In genomic region chrX:21400408-21401121, GRCh38 we compare ENCODE assay signal across 18 cellular contexts. TPM values are rescaled to one million over a fixed set of nuclear protein-coding genes. Genes with fewer than 3 reads are reported as not detected.
DNase-seq lines count a peak whose midpoint lies in the region; ATAC-seq, FAIRE-seq and TF ChIP-seq lines count a peak whose summit lies in the region.
"Had no signal": no experiment of that assay in that cellular context is flagged by ENCODE, and none has a peak within 500 bp of the region (broad histone marks: within the 10 kb centered on the region; RNA-seq: fewer than 3 reads in every experiment).

No MANE protein-coding gene starts in this region.

- peak overlapping the region; percentile 2 to 64 for H3K4me3 Mint-ChIP-seq in stimulated activated naive B cell treated with anti-CD40 and anti-IgM and Interleukin-4, amounts not matched to agents 10 μg/mL and 1 μg/mL and 100 μg/mL, for 72 hours
- H3K4me3 Mint-ChIP-seq in GM23338 = no peak overlapping the region
- H3K4me3 Mint-ChIP-seq: CD4-positive, alpha-beta T cell had no signal

- H3K9me3 Mint-ChIP-seq in stimulated activated naive B cell treated with anti-CD40 and anti-IgM and Interleukin-4, amounts not matched to agents 10 μg/mL and 1 μg/mL and 100 μg/mL, for 72 hours = no peaks in the 10 kb centered on the region
- H3K9me3 Mint-ChIP-seq in GM23338 = no peaks in the 10 kb centered on the region
- H3K9me3 Mint-ChIP-seq: CD4-positive, alpha-beta T cell had no signal

- H3K27ac Mint-ChIP-seq in stimulated activated naive B cell treated with anti-CD40 and anti-IgM and Interleukin-4, amounts not matched to agents 10 μg/mL and 1 μg/mL and 100 μg/mL, for 72 hours = peak overlapping the region; percentile 82
- H3K27ac Mint-ChIP-seq in GM23338 = no peak overlapping the region
- H3K27ac Mint-ChIP-seq: CD4-positive, alpha-beta T cell had no signal

- H3K4me1 Mint-ChIP-seq in stimulated activated naive B cell treated with anti-CD40 and anti-IgM and Interleukin-4, amounts not matched to agents 10 μg/mL and 1 μg/mL and 100 μg/mL, for 72 hours = peaks cover 0 to 3% of the 10 kb centered on the region in 2 donors
- peaks cover 11% of the 10 kb centered on the region for H3K4me1 Mint-ChIP-seq in GM23338

- no peaks in the 10 kb centered on the region for H3K36me3 ChIP-seq in pancreas
- H3K36me3 ChIP-seq in GM23338 (ENCODE audit: insufficient read depth) = no peaks in the 10 kb centered on the region
- H3K36me3 ChIP-seq: HAP-1 had no signal

- intact Hi-C loops in pancreas (cut with DNase I) = no loop called here

- H3K79me2 ChIP-seq in GM23338 (replicated peaks; ENCODE audit: insufficient read depth) = peaks cover 85% of the 10 kb centered on the region

- H3K4me3 ChIP-seq in pancreas (no peak overlapping the region), GM23338 (no peak overlapping the region)
- H3K4me3 ChIP-seq: HAP-1 had no signal

- no peaks in the 10 kb centered on the region for H4K20me1 ChIP-seq in GM23338 (replicated peaks; ENCODE audit: insufficient read depth)

- ATAC-seq in pancreas = no peak
- ATAC-seq in stimulated activated naive B cell treated with anti-CD40 and anti-IgM and Interleukin-4, amounts not matched to agents 10 μg/mL and 1 μg/mL and 100 μg/mL, for 72 hours (replicated peaks) = peak; percentile 65 to 74
- no peak for ATAC-seq in GM23338

- no peaks in the 10 kb centered on the region for H3F3A ChIP-seq in GM23338 (replicated peaks; ENCODE audit: low read depth)

- no peaks in the 10 kb centered on the region for H3K27me3 Mint-ChIP-seq in stimulated activated naive B cell treated with anti-CD40 and anti-IgM and Interleukin-4, amounts not matched to agents 10 μg/mL and 1 μg/mL and 100 μg/mL, for 72 hours
- no peaks in the 10 kb centered on the region for H3K27me3 Mint-ChIP-seq in GM23338 (ENCODE audit: insufficient read depth, low read depth, poor library complexity)
- H3K27me3 Mint-ChIP-seq: CD4-positive, alpha-beta T cell had no signal

- in situ Hi-C loops in GM13977 (cut with MboI; ENCODE audit: low pct_unique_long_range_greater_than_20kb, low sequenced_read_pairs, unreplicated experiment) = no loop called here

- no peak overlapping the region for H2AFZ ChIP-seq in GM23338

- H3K9me3 ChIP-seq in pancreas = no peaks in the 10 kb centered on the region
- H3K9me3 ChIP-seq: Caco-2, HAP-1 had no signal

- no peaks in the 10 kb centered on the region for H3K36me3 Mint-ChIP-seq in stimulated activated naive B cell treated with anti-CD40 and anti-IgM and Interleukin-4, amounts not matched to agents 10 μg/mL and 1 μg/mL and 100 μg/mL, for 72 hours
- H3K36me3 Mint-ChIP-seq in GM23338 (ENCODE audit: low read depth) = no peaks in the 10 kb centered on the region

- 76 to 90% methylated on average over 1 of the region's 1 CpG for WGBS in pancreas, 2 donors

- H3K4me1 ChIP-seq in pancreas = no peaks in the 10 kb centered on the region
- H3K4me1 ChIP-seq in GM23338 (ENCODE audit: insufficient read depth) = peaks cover 27% of the 10 kb centered on the region
- H3K4me1 ChIP-seq: Caco-2, HAP-1 had no signal

- H3K27me3 ChIP-seq in pancreas (no peaks in the 10 kb centered on the region), GM23338 (ENCODE audit: insufficient read depth) (no peaks in the 10 kb centered on the region)

- FAIRE-seq in GM19239 (lab: Jason Lieb, UNC) (peak; percentile 51), colon (lab: Jason Lieb, UNC) (peak; percentile 91), pancreas (lab: Jason Lieb, UNC) (peak; percentile 80)

- TF ChIP-seq CTCF in pancreas (IDR thresholded peaks at IDR 0.05) (no peak), GM23338 (conservative IDR thresholded peaks at IDR 0.05; ENCODE audit: low read depth in 2 of 2) (no peak), GM13977 (IDR thresholded peaks at IDR 0.05; ENCODE audit: extremely low read depth, insufficient read depth, missing control alignments) (no peak)

- no peaks in the 10 kb centered on the region for H3K9me2 ChIP-seq in GM23338 (ENCODE audit: insufficient read depth)

- no peak overlapping the region for H3K4me2 ChIP-seq in GM23338
- H3K4me2 ChIP-seq: KMS-11 had no signal

- DNase-seq in GM19239 (ENCODE audit: insufficient read length, low spot score) = no peak
- no peak for DNase-seq in pancreas
- DNase-seq in stimulated activated naive B cell treated with anti-CD40 and anti-IgM and Interleukin-4, amounts not matched to agents 10 μg/mL and 1 μg/mL and 100 μg/mL, for 72 hours = no peak
- no peak for DNase-seq in GM23338 (ENCODE audit: low spot score)
- DNase-seq in GM13977 (ENCODE audit: low spot score) = no peak
- DNase-seq in SIG-M5 (lab: John Stamatoyannopoulos, UW) = no peak
- DNase-seq: ACHN; Caco-2; CD4-positive, alpha-beta T cell; DMS79; GF-D8; GOT3 had no signal

- H3K27ac ChIP-seq in pancreas (no peak overlapping the region), GM23338 (ENCODE audit: low read depth) (no peak overlapping the region)
- H3K27ac ChIP-seq: C4-2B, HL-60, KMS-11 had no signal

TF ChIP-seq in GM23338, 12 proteins besides CTCF, POLR2A, EP300 and RAD21:
- TF ChIP-seq ZNF462 (CRISPR knock-in tag; IDR thresholded peaks at IDR 0.05) (no peak), CREB1 (CRISPR knock-in tag; IDR thresholded peaks at IDR 0.05; ENCODE audit: low read depth) (no peak), STAT1 (IDR thresholded peaks at IDR 0.05; ENCODE audit: unreplicated experiment) (no peak), ZNF331 (CRISPR knock-in tag; IDR thresholded peaks at IDR 0.05; ENCODE audit: low read depth) (no peak), EZH2 (IDR thresholded peaks at IDR 0.05; ENCODE audit: low read depth, unreplicated experiment) (no peak), EZH2phosphoT487 (IDR thresholded peaks at IDR 0.05; ENCODE audit: unreplicated experiment) (no peak)
TF ChIP-seq in GM23338: peak in this region for 0.

RNA-seq across cellular contexts. Expression of gene CNKSR2, which starts 26.3 kb away (rescaled TPM):
- 1 to 10 TPM; 1.1 to 4.0 (median 2.7) TPM for total RNA-seq in pancreas
- polyA plus RNA-seq in pancreas = 1 to 10 TPM; 1.5 to 1.6 TPM
- 40.9 and 49.5 TPM in 2 replicates for total RNA-seq in GM23338 (2014; rRNA removed; shearing (Covaris generic))
- polyA plus RNA-seq in GM23338 (2016; fragmentation: Nextera tagmentation; extraction: Ambion mirVana) = 10.9 and 13.9 TPM in 2 replicates
- total RNA-seq: A172, Caco-2 had no signal

Comparison
In these comparisons a context has a peak if more than half of its experiments do, and no peak if none do; other contexts are left out.
1. ATAC-seq: peak in stimulated activated naive B cell treated with anti-CD40 and anti-IgM and Interleukin-4, amounts not matched to agents 10 μg/mL and 1 μg/mL and 100 μg/mL, for 72 hours (2 of 2); none in pancreas (0 of 4) and GM23338 (single experiment).